22 cellular contexts compared by ENCODE assay signal in the genomic region with DNA sequence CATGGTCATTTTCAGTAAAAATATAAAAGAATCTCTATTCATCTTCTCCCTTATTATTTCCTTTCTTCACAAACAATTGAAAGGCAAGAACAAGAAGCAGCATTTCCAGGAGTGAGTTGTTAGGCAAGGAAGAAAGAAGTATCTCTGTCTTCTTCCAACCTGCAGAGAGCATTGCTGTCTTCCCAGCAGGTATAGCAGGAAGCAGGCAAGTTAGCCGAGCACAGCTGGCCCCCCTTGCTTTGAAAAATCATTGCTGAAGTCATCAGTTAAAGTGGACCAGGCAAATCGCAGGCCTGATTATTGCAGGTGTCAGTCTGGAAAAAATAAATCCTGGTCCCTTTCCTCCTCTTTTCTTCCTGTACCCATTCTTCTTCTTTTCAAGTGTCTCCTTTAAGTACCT.
"Had no signal": no experiment of that assay in that cellular context is flagged by ENCODE, and none has a peak within 500 bp of the region (broad histone marks: within the 10 kb centered on the region; RNA-seq: fewer than 3 reads in every experiment).

No MANE protein-coding gene starts in this region.

- H3K36me3 ChIP-seq: SJSA1 had no signal

- H3K27ac ChIP-seq: HL-60, KMS-11, SJSA1, SK-N-MC had no signal

- H3K4me2 ChIP-seq: KMS-11 had no signal

- ATAC-seq: K562 had no signal

- H3K27ac Mint-ChIP-seq: IgD-negative memory B cell had no signal

- H3K4me3 ChIP-seq: K562, SJSA1, SK-N-MC had no signal

- H3K4me3 Mint-ChIP-seq: IgD-negative memory B cell had no signal

- H3K9me3 ChIP-seq: SJSA1 had no signal

- H3K27me3 ChIP-seq: SJSA1 had no signal

- H3K4me1 ChIP-seq: SJSA1 had no signal

- DNase-seq: Kasumi-1, MM.1S, NCI-H1092 treated with DMSO at 0.1 percent for 48 hours, NCI-H1436, NCI-H187, NCI-H2029, NCI-H2081 treated with DMSO at 0.1 percent for 48 hours, NCI-H2171 treated with DMSO at 0.1 percent for 48 hours, NCI-H345, NCI-H446 treated with DMSO at 0.1 percent for 48 hours, NCI-H510A treated with DMSO at 0.1 percent for 48 hours, NCI-H526, NCI-H748 treated with DMSO at 0.1 percent for 48 hours, Right ventricle myocardium superior, RPMI8226, SIG-M5 had no signal
